20 cellular contexts compared by ENCODE assay signal in the genomic region with DNA sequence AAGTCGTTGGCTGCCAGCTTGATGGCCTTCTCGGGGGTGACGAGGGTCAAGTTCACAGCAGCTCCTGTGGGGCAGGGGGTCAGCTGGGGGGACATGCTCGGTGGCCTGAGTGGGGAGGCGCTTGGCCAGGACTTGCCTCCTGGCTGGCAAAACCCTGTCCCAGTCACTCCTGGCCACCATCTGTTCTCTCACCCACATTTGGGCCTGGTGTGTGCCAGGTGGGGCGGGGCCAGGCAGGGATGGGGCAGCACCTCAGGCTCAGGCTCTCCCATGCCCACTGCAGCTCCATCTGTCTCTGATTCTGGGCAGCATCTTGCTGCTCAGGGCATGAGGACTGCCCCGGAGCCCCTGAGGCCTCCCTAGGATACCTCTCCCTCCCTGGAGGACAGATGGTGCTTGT. TPM values are rescaled to one million over a fixed set of nuclear protein-coding genes. Genes with fewer than 3 reads are reported as not detected.
DNase-seq lines count a peak whose midpoint lies in the region; ATAC-seq and TF ChIP-seq lines count a peak whose summit lies in the region.
"Had no signal": no experiment of that assay in that cellular context is flagged by ENCODE, and none has a peak within 500 bp of the region (broad histone marks: within the 10 kb centered on the region; RNA-seq: fewer than 3 reads in every experiment).

No MANE protein-coding gene starts in this region.

- peak overlapping the region; percentile 22 for H3K4me3 Mint-ChIP-seq in activated naive CD8-positive, alpha-beta T cell treated with anti-CD3 and anti-CD28 coated beads for 36 hours
- no peak overlapping the region for H3K4me3 Mint-ChIP-seq in activated naive CD8-positive, alpha-beta T cell treated with anti-CD3 and anti-CD28 coated beads, Interleukin-2, amount 50 U/mL, for 24 hours
- no peak overlapping the region for H3K4me3 Mint-ChIP-seq in natural killer cell treated with Interleukin-12 subunit alpha and Interleukin-12 subunit beta and Interleukin-15 and Interleukin-18, amount 100 ng/mL, for 72 hours
- H3K4me3 Mint-ChIP-seq: mesothelial cell of epicardium had no signal

- H3K27ac ChIP-seq in Panc1 (ENCODE audit: low read length): peak overlapping the region; percentile 52
- peak overlapping the region in 29 of 59 donors; percentile 9 to 95 (median 85) for H3K27ac ChIP-seq in dorsolateral prefrontal cortex
- H3K27ac ChIP-seq: colonic mucosa, heart right ventricle, left lung, thoracic aorta had no signal

- DNase-seq in activated naive CD8-positive, alpha-beta T cell treated with anti-CD3 and anti-CD28 coated beads for 36 hours: no peak
- no peak for DNase-seq in activated naive CD8-positive, alpha-beta T cell treated with anti-CD3 and anti-CD28 coated beads, Interleukin-2, amount 50 U/mL, for 24 hours
- DNase-seq in Panc1 (ENCODE audit: low read depth, low spot score) (no peak), dorsolateral prefrontal cortex (peak in 1 of 10 donors; percentile 96), NCI-H510A treated with DMSO at 0.1 percent for 48 hours (lab: John Stamatoyannopoulos, UW) (no peak)
- DNase-seq in natural killer cell treated with Interleukin-12 subunit alpha and Interleukin-12 subunit beta and Interleukin-15 and Interleukin-18, amount 100 ng/mL, for 72 hours (ENCODE audit: low spot score): no peak
- DNase-seq: activated naive CD4-positive, alpha-beta T cell treated with Interleukin-2 at 50 U/mL for 16 hours; CD4-positive, alpha-beta memory T cell; colonic mucosa; left lung; MV-4-11; NCI-H1930; NCI-H510A had no signal

- POLR2A ChIA-PET in Panc1 (lab: Charles Lee): no interaction called here

- H3K36me3 ChIP-seq in Panc1 (ENCODE audit: control insufficient read depth, insufficient read depth, low read length): no peaks in the 10 kb centered on the region; the same call in none of the 2 replicates
- H3K36me3 ChIP-seq: colonic mucosa, thoracic aorta had no signal

- no peak overlapping the region for H3K27ac Mint-ChIP-seq in activated naive CD8-positive, alpha-beta T cell treated with anti-CD3 and anti-CD28 coated beads for 36 hours
- H3K27ac Mint-ChIP-seq in activated naive CD8-positive, alpha-beta T cell treated with anti-CD3 and anti-CD28 coated beads, Interleukin-2, amount 50 U/mL, for 24 hours: no peak overlapping the region
- no peak overlapping the region for H3K27ac Mint-ChIP-seq in natural killer cell treated with Interleukin-12 subunit alpha and Interleukin-12 subunit beta and Interleukin-15 and Interleukin-18, amount 100 ng/mL, for 72 hours
- H3K27ac Mint-ChIP-seq: CD4-positive, alpha-beta memory T cell; mesothelial cell of epicardium; progenitor cell of endocrine pancreas had no signal

- in situ Hi-C loops in Panc1 (cut with HindIII; ENCODE audit: low pct_unique_long_range_greater_than_20kb, low sequenced_read_pairs): no loop called here

- no TSS peak for BruUV-seq in Panc1 (replicated peaks; lab: Mats Ljungman, UMichigan)

- no peak for ATAC-seq in activated naive CD8-positive, alpha-beta T cell treated with anti-CD3 and anti-CD28 coated beads, Interleukin-2, amount 50 U/mL, for 24 hours
- no peak for ATAC-seq in Panc1
- no peak for ATAC-seq in natural killer cell treated with Interleukin-12 subunit alpha and Interleukin-12 subunit beta and Interleukin-15 and Interleukin-18, amount 100 ng/mL, for 72 hours
- ATAC-seq in HG02852 (IDR thresholded peaks at IDR 0.05; ENCODE audit: unreplicated experiment): no peak
- ATAC-seq: heart right ventricle, K562, left lung had no signal

- intact Hi-C loops in Panc1 (cut with micrococcal nuclease; ENCODE audit: unreplicated experiment): no loop called here
- intact Hi-C loops in dorsolateral prefrontal cortex (cut with DNase I): no loop called here

- no peaks in the 10 kb centered on the region for H3K27me3 ChIP-seq in Panc1 (ENCODE audit: control insufficient read depth, insufficient read depth, low read length)
- H3K27me3 ChIP-seq in dorsolateral prefrontal cortex: no peaks in the 10 kb centered on the region

- H3K36me3 Mint-ChIP-seq in activated naive CD8-positive, alpha-beta T cell treated with anti-CD3 and anti-CD28 coated beads for 36 hours: peaks cover 12% of the 10 kb centered on the region
- H3K36me3 Mint-ChIP-seq in activated naive CD8-positive, alpha-beta T cell treated with anti-CD3 and anti-CD28 coated beads, Interleukin-2, amount 50 U/mL, for 24 hours (ENCODE audit: low read depth): peaks cover 4% of the 10 kb centered on the region
- no peaks in the 10 kb centered on the region for H3K36me3 Mint-ChIP-seq in natural killer cell treated with Interleukin-12 subunit alpha and Interleukin-12 subunit beta and Interleukin-15 and Interleukin-18, amount 100 ng/mL, for 72 hours

- TF ChIP-seq CTCF in Panc1 (IDR thresholded peaks at IDR 0.05): no peak
- no peak for TF ChIP-seq CTCF in dorsolateral prefrontal cortex (IDR thresholded peaks at IDR 0.05 in 54 of 56, conservative IDR thresholded peaks at IDR 0.05 in 2 of 56; ENCODE audit: low read depth in 1 of 56, partially characterized antibody in 56 of 56)

- CTCF ChIA-PET in Panc1 (lab: Charles Lee): interaction anchor here (0.7 kb wide), 1 partner anchor 78 kb away, joined by 6 read pairs; no protein-coding TSS in a partner anchor

- peaks cover 56% of the 10 kb centered on the region for H3K4me1 ChIP-seq in Panc1 (ENCODE audit: control insufficient read depth, insufficient read depth, low read length)

- H3K4me3 ChIP-seq in Panc1 (ENCODE audit: low read depth in 2 of 2, low read length in 2 of 2): no peak overlapping the region
- H3K4me3 ChIP-seq in dorsolateral prefrontal cortex: peak overlapping the region in 46 of 59 donors; percentile 9 to 91 (median 80)
- H3K4me3 ChIP-seq: colonic mucosa, heart right ventricle, K562, left lung, thoracic aorta had no signal

- H3K27me3 Mint-ChIP-seq in activated naive CD8-positive, alpha-beta T cell treated with anti-CD3 and anti-CD28 coated beads for 36 hours: no peaks in the 10 kb centered on the region
- H3K27me3 Mint-ChIP-seq in activated naive CD8-positive, alpha-beta T cell treated with anti-CD3 and anti-CD28 coated beads, Interleukin-2, amount 50 U/mL, for 24 hours: peaks cover 2% of the 10 kb centered on the region
- H3K27me3 Mint-ChIP-seq in natural killer cell treated with Interleukin-12 subunit alpha and Interleukin-12 subunit beta and Interleukin-15 and Interleukin-18, amount 100 ng/mL, for 72 hours: no peaks in the 10 kb centered on the region
- H3K27me3 Mint-ChIP-seq: CD4-positive, alpha-beta memory T cell; progenitor cell of endocrine pancreas had no signal

- H3K9me3 ChIP-seq in Panc1 (ENCODE audit: control insufficient read depth, insufficient read depth, low read depth, low read length): no peaks in the 10 kb centered on the region
- H3K9me3 ChIP-seq: colonic mucosa, heart right ventricle, left lung, thoracic aorta had no signal

- no peaks in the 10 kb centered on the region for H3K9me3 Mint-ChIP-seq in activated naive CD8-positive, alpha-beta T cell treated with anti-CD3 and anti-CD28 coated beads for 36 hours
- no peaks in the 10 kb centered on the region for H3K9me3 Mint-ChIP-seq in activated naive CD8-positive, alpha-beta T cell treated with anti-CD3 and anti-CD28 coated beads, Interleukin-2, amount 50 U/mL, for 24 hours
- H3K9me3 Mint-ChIP-seq in natural killer cell treated with Interleukin-12 subunit alpha and Interleukin-12 subunit beta and Interleukin-15 and Interleukin-18, amount 100 ng/mL, for 72 hours: no peaks in the 10 kb centered on the region
- H3K9me3 Mint-ChIP-seq: mesothelial cell of epicardium had no signal

- H3K4me1 Mint-ChIP-seq in activated naive CD8-positive, alpha-beta T cell treated with anti-CD3 and anti-CD28 coated beads for 36 hours: peaks cover 9% of the 10 kb centered on the region
- peaks cover 6% of the 10 kb centered on the region for H3K4me1 Mint-ChIP-seq in activated naive CD8-positive, alpha-beta T cell treated with anti-CD3 and anti-CD28 coated beads, Interleukin-2, amount 50 U/mL, for 24 hours
- H3K4me1 Mint-ChIP-seq in natural killer cell treated with Interleukin-12 subunit alpha and Interleukin-12 subunit beta and Interleukin-15 and Interleukin-18, amount 100 ng/mL, for 72 hours (ENCODE audit: low read depth in 2 of 2): peaks cover 7 to 10% of the 10 kb centered on the region in 2 donors

RNA-seq across cellular contexts. Expression of a gene that starts 3.7 kb away (rescaled TPM):
- 1 to 10 TPM in 1 of 2 experiments, under 1 TPM in 1; 0.94 to 1.0 TPM for total RNA-seq in activated naive CD8-positive, alpha-beta T cell treated with anti-CD3 and anti-CD28 coated beads for 36 hours
- total RNA-seq in Panc1 (2021; ENCODE audit: unreplicated experiment) (15.9 TPM), dorsolateral prefrontal cortex (100 to 1,000 TPM in 118 of 120 experiments, 10 to 100 TPM in 2; 70.6 to 312 (median 201) TPM)
- polyA plus RNA-seq in Panc1 (2012; ENCODE audit: insufficient read length): 36.1 TPM
- total RNA-seq in natural killer cell treated with Interleukin-12 subunit alpha and Interleukin-12 subunit beta and Interleukin-15 and Interleukin-18, amount 100 ng/mL, for 72 hours: 1 to 10 TPM in 1 of 2 donors, under 1 TPM in 1; 0.95 to 3.4 TPM
- total RNA-seq: H4, mesothelial cell of epicardium, progenitor cell of endocrine pancreas, thoracic aorta had no signal
- polyA plus RNA-seq: CD4-positive, alpha-beta memory T cell had no signal

RNA-seq across cellular contexts. Expression of a gene that starts 4.5 kb away (rescaled TPM):
- total RNA-seq in activated naive CD8-positive, alpha-beta T cell treated with anti-CD3 and anti-CD28 coated beads for 36 hours: 10 to 100 TPM; 54.4 to 56.5 TPM
- total RNA-seq in Panc1 (2021; ENCODE audit: unreplicated experiment) (119 TPM), dorsolateral prefrontal cortex (100 to 1,000 TPM in 101 of 120 experiments, 10 to 100 TPM in 19; 48.1 to 186 (median 122) TPM)
- polyA plus RNA-seq in Panc1 (2012; ENCODE audit: insufficient read length): 120 TPM
- total RNA-seq in natural killer cell treated with Interleukin-12 subunit alpha and Interleukin-12 subunit beta and Interleukin-15 and Interleukin-18, amount 100 ng/mL, for 72 hours: 100 to 1,000 TPM in 1 of 2 donors, 10 to 100 TPM in 1; 64.3 to 125 TPM

RNA-seq across cellular contexts. Expression of a gene that starts 11.5 kb away (rescaled TPM):
- 10 to 100 TPM; 29.4 to 30.5 TPM for total RNA-seq in activated naive CD8-positive, alpha-beta T cell treated with anti-CD3 and anti-CD28 coated beads for 36 hours
- total RNA-seq in Panc1 (2021; ENCODE audit: unreplicated experiment) (75.9 TPM), dorsolateral prefrontal cortex (10 to 100 TPM; 15.0 to 65.5 (median 27.2) TPM)
- polyA plus RNA-seq in Panc1 (2012; ENCODE audit: insufficient read length): 86.9 TPM
- 10 to 100 TPM; 19.1 to 53.6 TPM for total RNA-seq in natural killer cell treated with Interleukin-12 subunit alpha and Interleukin-12 subunit beta and Interleukin-15 and Interleukin-18, amount 100 ng/mL, for 72 hours

RNA-seq across cellular contexts. Expression of a gene that starts 16.2 kb away (rescaled TPM):
- 1,000 to 10,000 TPM; 3,139 to 3,274 TPM for total RNA-seq in activated naive CD8-positive, alpha-beta T cell treated with anti-CD3 and anti-CD28 coated beads for 36 hours
- total RNA-seq in Panc1 (2021; ENCODE audit: unreplicated experiment): 3,468 TPM
- polyA plus RNA-seq in Panc1 (2012; ENCODE audit: insufficient read length): 4,274 TPM
- total RNA-seq in dorsolateral prefrontal cortex: 100 to 1,000 TPM; 332 to 619 (median 470) TPM
- total RNA-seq in natural killer cell treated with Interleukin-12 subunit alpha and Interleukin-12 subunit beta and Interleukin-15 and Interleukin-18, amount 100 ng/mL, for 72 hours: 1,000 to 10,000 TPM; 1,365 to 2,718 TPM

RNA-seq across cellular contexts. Expression of a gene that starts 16.3 kb away (rescaled TPM):
- 10 to 100 TPM; 47.7 to 51.9 TPM for total RNA-seq in activated naive CD8-positive, alpha-beta T cell treated with anti-CD3 and anti-CD28 coated beads for 36 hours
- total RNA-seq in Panc1 (2021; ENCODE audit: unreplicated experiment) (229 TPM), dorsolateral prefrontal cortex (100 to 1,000 TPM in 50 of 120 experiments, 10 to 100 TPM in 70; 70.3 to 151 (median 96.8) TPM)
- 200 TPM for polyA plus RNA-seq in Panc1 (2012; ENCODE audit: insufficient read length)
- total RNA-seq in natural killer cell treated with Interleukin-12 subunit alpha and Interleukin-12 subunit beta and Interleukin-15 and Interleukin-18, amount 100 ng/mL, for 72 hours: 10 to 100 TPM; 42.2 to 99.7 TPM

Comparison
In these comparisons a context has a peak if more than half of its experiments do, and no peak if none do; other contexts are left out.
1. H3K4me3 ChIP-seq: peak in dorsolateral prefrontal cortex (46 of 59); none in Panc1 (0 of 2).